ENCODE assay signal across 12 cellular contexts in the genomic region with DNA sequence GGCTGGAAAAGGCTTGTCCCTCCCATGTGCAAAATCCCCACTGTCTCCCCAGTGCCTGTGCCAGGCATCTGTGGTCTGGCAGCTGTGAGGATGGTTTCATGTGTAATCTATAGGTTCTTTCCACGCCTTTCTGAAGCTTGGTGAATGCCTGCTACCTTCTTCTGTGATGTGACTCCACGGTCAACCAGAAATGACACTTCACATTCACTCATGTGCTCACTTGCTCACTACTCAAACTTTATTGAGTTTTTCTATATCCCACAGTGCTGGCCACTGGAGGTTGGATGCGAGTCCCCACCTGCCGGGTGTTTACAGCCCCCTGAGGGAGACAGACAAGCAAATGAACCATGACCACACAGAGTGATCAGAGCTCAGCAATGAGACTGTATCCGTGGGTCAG.
DNase-seq lines count a peak whose midpoint lies in the region; ATAC-seq and TF ChIP-seq lines count a peak whose summit lies in the region.
"Had no signal": no experiment of that assay in that cellular context is flagged by ENCODE, and none has a peak within 500 bp of the region (broad histone marks: within the 10 kb centered on the region; RNA-seq: fewer than 3 reads in every experiment).

No MANE protein-coding gene starts in this region.

- H3K4me2 ChIP-seq in Loucy (ENCODE audit: low read depth, low read length, poor library complexity, severe bottlenecking), result peak overlapping the region; percentile 8

- no peak overlapping the region for H3K4me3 Mint-ChIP-seq in activated naive CD8-positive, alpha-beta T cell treated with anti-CD3 and anti-CD28 coated beads, Interleukin-2, amount 50 U/mL, for 24 hours

- DNase-seq in DMS 273 (lab: John Stamatoyannopoulos, UW; ENCODE audit: unreplicated experiment) (peak; percentile 36), DMS 273 treated with DMSO at 0.1 percent for 48 hours (lab: John Stamatoyannopoulos, UW) (no peak), DMS79 treated with DMSO at 0.1 percent for 48 hours (lab: John Stamatoyannopoulos, UW) (peak; percentile 36), T-helper 1 cell (no peak)
- DNase-seq in activated naive CD8-positive, alpha-beta T cell treated with anti-CD3 and anti-CD28 coated beads, Interleukin-2, amount 50 U/mL, for 24 hours, result no peak
- no peak for DNase-seq in activated T-cell treated with anti-CD3 and anti-CD28 coated beads, Interleukin-2, amount 50 U/mL, for 1 hour
- DNase-seq: C1 segment of cervical spinal cord; NCI-H1930; NCI-H510A treated with DMSO at 0.1 percent for 48 hours; NK-92 treated with Interleukin-12 subunit alpha and Interleukin-12 subunit beta, amount 100 ng/mL, for 24 hours had no signal

- no peaks in the 10 kb centered on the region for H3K9me3 ChIP-seq in Loucy (ENCODE audit: insufficient read depth, low read depth, low read length)

- peaks cover 37% of the 10 kb centered on the region for H3K4me1 ChIP-seq in Loucy (ENCODE audit: insufficient read depth, low read length, poor library complexity, severe bottlenecking)

- no peak overlapping the region for H3K9ac ChIP-seq in Loucy (ENCODE audit: low read depth, low read length, poor library complexity, severe bottlenecking)

- H3K27me3 Mint-ChIP-seq in activated naive CD8-positive, alpha-beta T cell treated with anti-CD3 and anti-CD28 coated beads, Interleukin-2, amount 50 U/mL, for 24 hours, result peaks cover 12% of the 10 kb centered on the region

- H3K36me3 ChIP-seq in Loucy (ENCODE audit: insufficient read depth, low read length), result no peaks in the 10 kb centered on the region

- no peaks in the 10 kb centered on the region for H3K9me2 ChIP-seq in Loucy (replicated peaks; ENCODE audit: low read depth, low read length)

- no peak overlapping the region for H3K4me3 ChIP-seq in Loucy (ENCODE audit: low read length, poor library complexity, severe bottlenecking)

- no peaks in the 10 kb centered on the region for H4K20me1 ChIP-seq in Loucy (ENCODE audit: insufficient read depth, low read length, poor library complexity, severe bottlenecking)

- peaks cover 14% of the 10 kb centered on the region for H3K4me1 Mint-ChIP-seq in activated naive CD8-positive, alpha-beta T cell treated with anti-CD3 and anti-CD28 coated beads, Interleukin-2, amount 50 U/mL, for 24 hours

- no peaks in the 10 kb centered on the region for H3K27me3 ChIP-seq in Loucy (ENCODE audit: insufficient read depth, low read length, poor library complexity, severe bottlenecking)

- no peaks in the 10 kb centered on the region for H3K36me3 Mint-ChIP-seq in activated naive CD8-positive, alpha-beta T cell treated with anti-CD3 and anti-CD28 coated beads, Interleukin-2, amount 50 U/mL, for 24 hours (ENCODE audit: low read depth)

- peak; percentile 35 for ATAC-seq in activated naive CD8-positive, alpha-beta T cell treated with anti-CD3 and anti-CD28 coated beads, Interleukin-2, amount 50 U/mL, for 24 hours
- ATAC-seq in GM19397 (IDR thresholded peaks at IDR 0.05; ENCODE audit: unreplicated experiment), result no peak

- no peak for TF ChIP-seq CTCF in Loucy (conservative IDR thresholded peaks at IDR 0.05; ENCODE audit: low read length)

- H2AFZ ChIP-seq in Loucy (ENCODE audit: low read length), result no peak overlapping the region

- H3K9me3 Mint-ChIP-seq in activated naive CD8-positive, alpha-beta T cell treated with anti-CD3 and anti-CD28 coated beads, Interleukin-2, amount 50 U/mL, for 24 hours, result no peaks in the 10 kb centered on the region

- no peak overlapping the region for H3K27ac Mint-ChIP-seq in activated naive CD8-positive, alpha-beta T cell treated with anti-CD3 and anti-CD28 coated beads, Interleukin-2, amount 50 U/mL, for 24 hours

- no peaks in the 10 kb centered on the region for H3F3A ChIP-seq in Loucy (ENCODE audit: low read depth)

- H3K79me2 ChIP-seq in Loucy (ENCODE audit: insufficient read depth, low read length), result no peaks in the 10 kb centered on the region

Comparison
In these comparisons a context has a peak if more than half of its experiments do, and no peak if none do; other contexts are left out.
1. DNase-seq: peak in DMS 273 (single experiment) and DMS79 treated with DMSO at 0.1 percent for 48 hours (single experiment); none in DMS 273 treated with DMSO at 0.1 percent for 48 hours (single experiment), activated naive CD8-positive, alpha-beta T cell treated with anti-CD3 and anti-CD28 coated beads, Interleukin-2, amount 50 U/mL, for 24 hours (single experiment), activated T-cell treated with anti-CD3 and anti-CD28 coated beads, Interleukin-2, amount 50 U/mL, for 1 hour (single experiment) and T-helper 1 cell (0 of 5).